Comparison of ENCODE assay signal across 1 cellular context in genomic region chr11:78190871-78191538, GRCh38.
TF ChIP-seq lines count a peak whose summit lies in the region.

No MANE protein-coding gene starts in this region.

TF ChIP-seq in HepG2, 621 proteins besides CTCF, POLR2A, EP300 and RAD21 (continued from another document and continues in another):
- TF ChIP-seq ATF6 (CRISPR knock-in tag; conservative IDR thresholded peaks at IDR 0.05) (no peak), ZNF367 (CRISPR knock-in tag; IDR thresholded peaks at IDR 0.05; ENCODE audit: borderline replicate concordance) (no peak), AKAP8 (CRISPR knock-in tag; IDR thresholded peaks at IDR 0.05) (no peak), ZNF629 (CRISPR knock-in tag; conservative IDR thresholded peaks at IDR 0.05) (no peak), TFAP4 (IDR thresholded peaks at IDR 0.05; ENCODE audit: borderline replicate concordance, low read depth) (peak; percentile 95), ZNF350 (CRISPR knock-in tag; IDR thresholded peaks at IDR 0.05; ENCODE audit: borderline replicate concordance, low read depth) (no peak), ZSCAN25 (CRISPR knock-in tag; IDR thresholded peaks at IDR 0.05) (0 out of 2 replicates have a peak, but pooled peaks have one; percentile 29), HIVEP1 (CRISPR knock-in tag; IDR thresholded peaks at IDR 0.05) (no peak), SKIL (CRISPR knock-in tag; IDR thresholded peaks at IDR 0.05; ENCODE audit: borderline replicate concordance) (no peak), ZNF543 (CRISPR knock-in tag; IDR thresholded peaks at IDR 0.05) (no peak), ZNF747 (CRISPR knock-in tag; IDR thresholded peaks at IDR 0.05; ENCODE audit: borderline replicate concordance) (no peak), SRY (CRISPR knock-in tag; IDR thresholded peaks at IDR 0.05) (no peak), KDM3A (CRISPR knock-in tag; IDR thresholded peaks at IDR 0.05; ENCODE audit: low read depth) (no peak), CREB3 (CRISPR knock-in tag; IDR thresholded peaks at IDR 0.05) (no peak), ZBTB1 (CRISPR knock-in tag; IDR thresholded peaks at IDR 0.05; ENCODE audit: borderline replicate concordance) (no peak), ZBTB40 (IDR thresholded peaks at IDR 0.05) (no peak), ZBTB40 (CRISPR knock-in tag; IDR thresholded peaks at IDR 0.05) (no peak), HNF1B (CRISPR knock-in tag; IDR thresholded peaks at IDR 0.05) (no peak), GMEB1 (CRISPR knock-in tag; IDR thresholded peaks at IDR 0.05; ENCODE audit: borderline replicate concordance) (peak; percentile 33; the same call in 1 of the 2 replicates), ZNF746 (CRISPR knock-in tag; IDR thresholded peaks at IDR 0.05) (no peak), PHF20 (CRISPR knock-in tag; IDR thresholded peaks at IDR 0.05) (no peak), ZNF776 (CRISPR knock-in tag; IDR thresholded peaks at IDR 0.05) (peak; percentile 38; the same call in 1 of the 2 replicates), GPBP1L1 (CRISPR knock-in tag; IDR thresholded peaks at IDR 0.05) (no peak), ZNF256 (CRISPR knock-in tag; conservative IDR thresholded peaks at IDR 0.05) (no peak), KDM2A (CRISPR knock-in tag; IDR thresholded peaks at IDR 0.05; ENCODE audit: borderline replicate concordance, low read depth) (no peak), PHF8 (CRISPR knock-in tag; IDR thresholded peaks at IDR 0.05) (no peak), HNRNPH1 (optimal IDR thresholded peaks at IDR 0.05; ENCODE audit: low read depth, low read length) (no peak), NFE2L2 (IDR thresholded peaks at IDR 0.05; ENCODE audit: low read length) (no peak), SNAPC2 (CRISPR knock-in tag; IDR thresholded peaks at IDR 0.05) (no peak), ZNF280D (CRISPR knock-in tag; IDR thresholded peaks at IDR 0.05) (no peak), ELF3 (CRISPR knock-in tag; IDR thresholded peaks at IDR 0.05) (no peak), ZNF317 (CRISPR knock-in tag; IDR thresholded peaks at IDR 0.05) (no peak), REXO4 (CRISPR knock-in tag; IDR thresholded peaks at IDR 0.05; ENCODE audit: borderline replicate concordance) (no peak), MAX (IDR thresholded peaks at IDR 0.05) (no peak; the same call in 1 of the 2 replicates)
